Comparison of ENCODE assay signal across 31 cellular contexts in genomic region chr6:21792177-21792576, GRCh38.
"Had no signal": no experiment of that assay in that cellular context is flagged by ENCODE, and none has a peak within 500 bp of the region (broad histone marks: within the 10 kb centered on the region; RNA-seq: fewer than 3 reads in every experiment).

No MANE protein-coding gene starts in this region.

- H3K27ac ChIP-seq: left lung, lower lobe of right lung, pancreas, prostate gland, skin epidermis, spleen, tibial nerve, uterus had no signal

- H3K36me3 Mint-ChIP-seq: naive thymus-derived CD4-positive, alpha-beta T cell; natural killer cell treated with Interleukin-12 subunit alpha and Interleukin-12 subunit beta and Interleukin-15 and Interleukin-18, amount 100 ng/mL, for 72 hours; stimulated activated memory B cell treated with anti-CD40 and anti-IgM and Interleukin-4, amounts not matched to agents 10 μg/mL and 1 μg/mL and 100 μg/mL, for 72 hours had no signal

- H3K4me1 Mint-ChIP-seq: naive thymus-derived CD4-positive, alpha-beta T cell; stimulated activated memory B cell treated with anti-CD40 and anti-IgM and Interleukin-4, amounts not matched to agents 10 μg/mL and 1 μg/mL and 100 μg/mL, for 72 hours; stimulated activated naive CD8-positive, alpha-beta T cell treated with anti-CD3 and anti-CD28 coated beads, Interleukin-15, amount 100 ng/mL, for 72 hours had no signal

- H3K9me3 ChIP-seq: left lung, lower lobe of right lung, mucosa of descending colon, pancreas, prostate gland, spleen, tibial nerve, uterus had no signal

- H3K4me1 ChIP-seq: left lung, lower lobe of right lung, pancreas, prostate gland, spleen, tibial nerve, uterus had no signal

- H3K27me3 ChIP-seq: left lung, pancreas, spleen, tibial nerve, uterus had no signal

- H3K36me3 ChIP-seq: left lung, lower lobe of right lung, pancreas, prostate gland, spleen, tibial nerve, uterus had no signal

- DNase-seq: hippocampal formation; kidney; left colon; left lung; lower lobe of right lung; mammary epithelial cell; midbrain; mucosa of descending colon; naive thymus-derived CD4-positive, alpha-beta T cell; nucleus accumbens; pancreas; posterior cingulate gyrus; retina; right cardiac atrium; spleen; stimulated activated CD4-positive, alpha-beta T cell treated with anti-CD3 and anti-CD28 coated beads, Interleukin-1b, Interleukin-23, amount 100 ng/mL, for 48 hours; stimulated activated CD4-positive, alpha-beta T cell treated with anti-CD3 and anti-CD28 coated beads, Interleukin-2, amount 100 ng/mL, for 48 hours; stimulated activated CD4-positive, alpha-beta T cell treated with anti-CD3 and anti-CD28 coated beads, Interleukin-4, amount 100 ng/mL, for 4 hours; stimulated activated CD8-positive, alpha-beta memory T cell treated with anti-CD3 and anti-CD28 coated beads, Interleukin-4, amount 100 ng/mL, for 48 hours; stimulated activated naive CD4-positive, alpha-beta T cell treated with Interleukin-2 at 50 U/mL for 16 hours; stimulated activated naive CD8-positive, alpha-beta T cell treated with anti-CD3 and anti-CD28 coated beads, Interleukin-15, amount 100 ng/mL, for 72 hours; substantia nigra; uterus had no signal

- H3K27me3 Mint-ChIP-seq: natural killer cell treated with Interleukin-12 subunit alpha and Interleukin-12 subunit beta and Interleukin-15 and Interleukin-18, amount 100 ng/mL, for 72 hours; stimulated activated memory B cell treated with anti-CD40 and anti-IgM and Interleukin-4, amounts not matched to agents 10 μg/mL and 1 μg/mL and 100 μg/mL, for 72 hours; stimulated activated naive CD8-positive, alpha-beta T cell treated with anti-CD3 and anti-CD28 coated beads, Interleukin-15, amount 100 ng/mL, for 72 hours; type B pancreatic cell had no signal

- H3K27ac Mint-ChIP-seq: naive thymus-derived CD4-positive, alpha-beta T cell; natural killer cell treated with Interleukin-12 subunit alpha and Interleukin-12 subunit beta and Interleukin-15 and Interleukin-18, amount 100 ng/mL, for 72 hours; stimulated activated memory B cell treated with anti-CD40 and anti-IgM and Interleukin-4, amounts not matched to agents 10 μg/mL and 1 μg/mL and 100 μg/mL, for 72 hours; stimulated activated naive CD8-positive, alpha-beta T cell treated with anti-CD3 and anti-CD28 coated beads, Interleukin-15, amount 100 ng/mL, for 72 hours; type B pancreatic cell had no signal

- H3K9me3 Mint-ChIP-seq: neural crest cell; stimulated activated naive CD8-positive, alpha-beta T cell treated with anti-CD3 and anti-CD28 coated beads, Interleukin-15, amount 100 ng/mL, for 72 hours; type B pancreatic cell had no signal

- H3K4me3 ChIP-seq: left lung, lower lobe of right lung, mucosa of descending colon, pancreas, prostate gland, skin epidermis, spleen, tibial nerve, uterus had no signal

- H3K4me3 Mint-ChIP-seq: naive thymus-derived CD4-positive, alpha-beta T cell; natural killer cell treated with Interleukin-12 subunit alpha and Interleukin-12 subunit beta and Interleukin-15 and Interleukin-18, amount 100 ng/mL, for 72 hours; neural crest cell; stimulated activated memory B cell treated with anti-CD40 and anti-IgM and Interleukin-4, amounts not matched to agents 10 μg/mL and 1 μg/mL and 100 μg/mL, for 72 hours; stimulated activated naive CD8-positive, alpha-beta T cell treated with anti-CD3 and anti-CD28 coated beads, Interleukin-15, amount 100 ng/mL, for 72 hours; type B pancreatic cell had no signal

- ATAC-seq: left colon; left lung; lower lobe of right lung; mucosa of descending colon; naive thymus-derived CD4-positive, alpha-beta T cell; natural killer cell treated with Interleukin-12 subunit alpha and Interleukin-12 subunit beta and Interleukin-15 and Interleukin-18, amount 100 ng/mL, for 72 hours; pancreas; right cardiac atrium; sciatic nerve; stimulated activated memory B cell treated with anti-CD40 and anti-IgM and Interleukin-4, amounts not matched to agents 10 μg/mL and 1 μg/mL and 100 μg/mL, for 72 hours; stimulated activated naive CD8-positive, alpha-beta T cell treated with anti-CD3 and anti-CD28 coated beads, Interleukin-15, amount 100 ng/mL, for 72 hours had no signal
